In the genomic region with DNA sequence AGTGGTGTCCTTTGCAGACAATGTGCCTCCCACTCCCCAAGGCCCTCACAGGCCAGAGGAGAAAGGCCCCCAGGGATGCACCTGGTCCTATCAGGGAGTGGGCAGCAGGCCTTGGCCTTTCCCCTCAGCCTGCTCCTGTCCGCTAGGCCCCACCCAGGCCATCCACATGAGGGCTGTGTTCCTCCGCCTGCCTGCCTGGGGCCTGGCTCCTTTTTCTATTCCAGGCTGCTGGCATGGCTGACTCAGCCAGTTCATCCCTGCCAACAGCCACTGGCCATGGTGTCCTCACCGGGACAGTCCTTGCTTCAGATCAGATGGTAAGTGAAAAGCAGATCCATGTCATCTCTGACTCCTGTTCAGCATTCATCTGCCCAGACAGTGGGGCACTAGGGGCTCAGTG, we compare ENCODE assay signal across 1 cellular context.
TF ChIP-seq lines count a peak whose summit lies in the region.

No MANE protein-coding gene starts in this region.

TF ChIP-seq in HepG2, 621 proteins besides CTCF, POLR2A, EP300 and RAD21:
- TF ChIP-seq, protein P1, sequence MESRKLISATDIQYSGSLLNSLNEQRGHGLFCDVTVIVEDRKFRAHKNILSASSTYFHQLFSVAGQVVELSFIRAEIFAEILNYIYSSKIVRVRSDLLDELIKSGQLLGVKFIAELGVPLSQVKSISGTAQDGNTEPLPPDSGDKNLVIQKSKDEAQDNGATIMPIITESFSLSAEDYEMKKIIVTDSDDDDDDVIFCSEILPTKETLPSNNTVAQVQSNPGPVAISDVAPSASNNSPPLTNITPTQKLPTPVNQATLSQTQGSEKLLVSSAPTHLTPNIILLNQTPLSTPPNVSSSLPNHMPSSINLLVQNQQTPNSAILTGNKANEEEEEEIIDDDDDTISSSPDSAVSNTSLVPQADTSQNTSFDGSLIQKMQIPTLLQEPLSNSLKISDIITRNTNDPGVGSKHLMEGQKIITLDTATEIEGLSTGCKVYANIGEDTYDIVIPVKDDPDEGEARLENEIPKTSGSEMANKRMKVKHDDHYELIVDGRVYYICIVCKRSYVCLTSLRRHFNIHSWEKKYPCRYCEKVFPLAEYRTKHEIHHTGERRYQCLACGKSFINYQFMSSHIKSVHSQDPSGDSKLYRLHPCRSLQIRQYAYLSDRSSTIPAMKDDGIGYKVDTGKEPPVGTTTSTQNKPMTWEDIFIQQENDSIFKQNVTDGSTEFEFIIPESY (CRISPR knock-in tag; IDR thresholded peaks at IDR 0.05): peak; percentile 57; the same call in 1 of the 2 replicates
- no peak for TF ChIP-seq SRSF9 (IDR thresholded peaks at IDR 0.05; ENCODE audit: borderline replicate concordance, insufficient read depth, low read depth, low read length, poor library complexity, severe bottlenecking)
- TF ChIP-seq, protein P2, sequence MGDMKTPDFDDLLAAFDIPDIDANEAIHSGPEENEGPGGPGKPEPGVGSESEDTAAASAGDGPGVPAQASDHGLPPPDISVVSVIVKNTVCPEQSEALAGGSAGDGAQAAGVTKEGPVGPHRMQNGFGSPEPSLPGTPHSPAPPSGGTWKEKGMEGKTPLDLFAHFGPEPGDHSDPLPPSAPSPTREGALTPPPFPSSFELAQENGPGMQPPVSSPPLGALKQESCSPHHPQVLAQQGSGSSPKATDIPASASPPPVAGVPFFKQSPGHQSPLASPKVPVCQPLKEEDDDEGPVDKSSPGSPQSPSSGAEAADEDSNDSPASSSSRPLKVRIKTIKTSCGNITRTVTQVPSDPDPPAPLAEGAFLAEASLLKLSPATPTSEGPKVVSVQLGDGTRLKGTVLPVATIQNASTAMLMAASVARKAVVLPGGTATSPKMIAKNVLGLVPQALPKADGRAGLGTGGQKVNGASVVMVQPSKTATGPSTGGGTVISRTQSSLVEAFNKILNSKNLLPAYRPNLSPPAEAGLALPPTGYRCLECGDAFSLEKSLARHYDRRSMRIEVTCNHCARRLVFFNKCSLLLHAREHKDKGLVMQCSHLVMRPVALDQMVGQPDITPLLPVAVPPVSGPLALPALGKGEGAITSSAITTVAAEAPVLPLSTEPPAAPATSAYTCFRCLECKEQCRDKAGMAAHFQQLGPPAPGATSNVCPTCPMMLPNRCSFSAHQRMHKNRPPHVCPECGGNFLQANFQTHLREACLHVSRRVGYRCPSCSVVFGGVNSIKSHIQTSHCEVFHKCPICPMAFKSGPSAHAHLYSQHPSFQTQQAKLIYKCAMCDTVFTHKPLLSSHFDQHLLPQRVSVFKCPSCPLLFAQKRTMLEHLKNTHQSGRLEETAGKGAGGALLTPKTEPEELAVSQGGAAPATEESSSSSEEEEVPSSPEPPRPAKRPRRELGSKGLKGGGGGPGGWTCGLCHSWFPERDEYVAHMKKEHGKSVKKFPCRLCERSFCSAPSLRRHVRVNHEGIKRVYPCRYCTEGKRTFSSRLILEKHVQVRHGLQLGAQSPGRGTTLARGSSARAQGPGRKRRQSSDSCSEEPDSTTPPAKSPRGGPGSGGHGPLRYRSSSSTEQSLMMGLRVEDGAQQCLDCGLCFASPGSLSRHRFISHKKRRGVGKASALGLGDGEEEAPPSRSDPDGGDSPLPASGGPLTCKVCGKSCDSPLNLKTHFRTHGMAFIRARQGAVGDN (CRISPR knock-in tag; IDR thresholded peaks at IDR 0.05): peak; percentile 26; the same call in 1 of the 2 replicates
